ENCODE assay signal across 24 cellular contexts in the genomic region with DNA sequence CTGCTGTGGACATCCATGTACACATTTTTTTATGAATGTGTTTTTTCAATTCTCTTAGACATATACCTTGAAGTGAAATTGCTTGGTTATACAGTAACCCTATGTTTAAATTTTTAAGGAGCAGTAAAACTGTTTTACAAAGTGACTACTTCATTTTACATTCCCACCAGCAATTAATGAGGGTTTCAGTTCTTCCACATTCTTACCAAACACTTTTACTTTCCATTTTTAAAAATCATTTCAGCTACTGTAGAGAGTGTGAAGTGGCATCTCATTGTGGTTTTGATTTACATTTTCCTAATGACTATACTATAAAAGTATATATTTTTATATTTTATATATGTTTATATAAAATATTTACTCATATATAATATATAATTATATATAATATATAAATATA.
"Had no signal": no experiment of that assay in that cellular context is flagged by ENCODE, and none has a peak within 500 bp of the region (broad histone marks: within the 10 kb centered on the region; RNA-seq: fewer than 3 reads in every experiment).

No MANE protein-coding gene starts in this region.

- H3K9me3 ChIP-seq: left ventricle myocardium inferior, mucosa of descending colon, ovary, prostate gland, spleen, suprapubic skin, thoracic aorta, tibial artery, upper lobe of right lung had no signal

- H3K36me3 ChIP-seq: left ventricle myocardium inferior, ovary, prostate gland, spleen, suprapubic skin, thoracic aorta, tibial artery, upper lobe of right lung had no signal

- H3K4me1 ChIP-seq: left ventricle myocardium inferior, prostate gland, spleen, suprapubic skin, tibial artery, upper lobe of right lung had no signal

- DNase-seq: hypothalamus; islet precursor cell; left ventricle myocardium inferior; midbrain; mucosa of descending colon; naive thymus-derived CD4-positive, alpha-beta T cell; ovary; posterior cingulate gyrus; retina; right cardiac atrium; spleen; stimulated activated CD4-positive, alpha-beta T cell treated with anti-CD3 and anti-CD28 coated beads, Interleukin-4, amount 100 ng/mL, for 24 hours; stimulated activated naive CD4-positive, alpha-beta T cell; tibial artery; trophoblast cell; upper lobe of right lung had no signal

- H3K4me3 ChIP-seq: left ventricle myocardium inferior, mucosa of descending colon, ovary, prostate gland, skin epidermis, spleen, suprapubic skin, thoracic aorta, tibial artery, upper lobe of right lung had no signal

- FAIRE-seq: urothelium cell line had no signal

- H3K27me3 ChIP-seq: ovary, spleen, suprapubic skin, tibial artery, upper lobe of right lung had no signal

- H3K27ac ChIP-seq: left ventricle myocardium inferior, ovary, prostate gland, skin epidermis, spleen, suprapubic skin, thoracic aorta, tibial artery, upper lobe of right lung had no signal

- ATAC-seq: mucosa of descending colon; naive thymus-derived CD4-positive, alpha-beta T cell; natural killer cell treated with Interleukin-12 subunit alpha and Interleukin-12 subunit beta and Interleukin-15 and Interleukin-18, amount 100 ng/mL, for 72 hours; right cardiac atrium; sciatic nerve; stimulated activated effector memory CD8-positive, alpha-beta T cell treated with anti-CD3 and anti-CD28 coated beads, Interleukin-12 subunit alpha, Interleukin-12 subunit beta, amount 100 ng/mL, for 72 hours; upper lobe of right lung had no signal
